ENCODE assay signal across 8 cellular contexts in the genomic region with DNA sequence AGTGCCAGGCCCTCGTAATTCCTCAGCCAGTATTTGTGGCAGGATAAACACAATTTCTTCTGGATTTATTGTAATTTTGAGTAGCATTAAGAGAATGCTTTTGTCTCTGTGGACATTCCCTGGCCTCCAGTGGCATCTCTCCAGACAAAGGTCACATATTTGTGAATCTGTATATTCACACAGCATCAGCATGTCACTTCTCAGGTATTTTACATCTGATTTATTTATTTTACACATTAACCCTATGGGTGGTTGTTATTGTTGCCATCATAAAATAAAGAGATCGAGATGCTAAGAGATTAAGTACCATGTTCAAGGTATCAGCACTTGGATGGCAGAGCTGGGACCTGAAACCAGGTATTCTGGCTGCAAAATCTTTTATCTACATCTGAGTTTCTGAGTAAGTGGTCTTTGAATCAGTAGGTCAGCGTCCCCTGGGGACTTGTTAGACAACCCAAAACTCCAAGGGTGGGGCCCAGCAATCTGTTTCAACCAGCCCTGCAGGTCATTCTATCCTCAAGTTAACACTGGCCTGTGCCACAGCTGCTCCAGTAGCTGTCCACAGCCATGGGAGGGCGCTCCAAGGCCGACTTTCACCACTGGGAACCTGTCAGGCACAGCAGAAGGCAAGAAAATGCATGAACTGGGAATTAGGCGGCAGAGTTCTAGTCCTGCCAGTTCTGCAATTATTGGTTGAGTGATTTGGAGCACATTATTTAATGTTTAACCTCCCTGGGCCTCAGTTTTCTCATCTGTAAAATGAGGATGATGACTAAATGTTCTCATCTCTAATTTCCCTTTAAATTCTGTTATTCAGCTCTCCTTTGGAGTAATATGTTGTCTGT. TPM values are rescaled to one million over a fixed set of nuclear protein-coding genes. Genes with fewer than 3 reads are reported as not detected.
A peak's percentile ranks its signal among the peaks of the same experiment; 100 is the strongest.
DNase-seq lines count a peak whose midpoint lies in the region; ATAC-seq and TF ChIP-seq lines count a peak whose summit lies in the region.

No MANE protein-coding gene starts in this region.

- H3K4me1 ChIP-seq in HUES48 (ENCODE audit: control insufficient read depth, insufficient read depth, low read length) (peaks cover 16% of the 10 kb centered on the region), Panc1 (ENCODE audit: control insufficient read depth, insufficient read depth, low read length) (peaks cover 9% of the 10 kb centered on the region; the same call in 1 of the 2 replicates), ovary (ENCODE audit: insufficient read depth) (no peaks in the 10 kb centered on the region), upper lobe of right lung (peaks cover 6% of the 10 kb centered on the region)

- H3K9me3 Mint-ChIP-seq in Calu3 (ENCODE audit: low read depth, unreplicated experiment), result peaks cover under 1% of the 10 kb centered on the region

- BruUV-seq in Calu3 (replicated peaks; lab: Mats Ljungman, UMichigan) (no TSS peak), Panc1 (replicated peaks; lab: Mats Ljungman, UMichigan) (no TSS peak)

- peaks cover 49% of the 10 kb centered on the region for H3K4me1 Mint-ChIP-seq in Calu3 (ENCODE audit: low read depth, unreplicated experiment)

- peak overlapping the region; percentile 59 for H3K4me3 ChIP-seq in HUES48 (ENCODE audit: low read depth, low read length)
- H3K4me3 ChIP-seq in Panc1 (ENCODE audit: low read depth in 2 of 2, low read length in 2 of 2), result peak overlapping the region in 1 of 2 experiments; percentile 39; a peak in 2 of 4 replicates
- no peak overlapping the region for H3K4me3 ChIP-seq in ovary
- H3K4me3 ChIP-seq in upper lobe of right lung, result no peak overlapping the region

- H3K9ac ChIP-seq in HUES48 (ENCODE audit: low read depth, low read length), result no peak overlapping the region

- no peaks in the 10 kb centered on the region for H3K36me3 ChIP-seq in HUES48 (ENCODE audit: control insufficient read depth, insufficient read depth, low read length)
- no peaks in the 10 kb centered on the region for H3K36me3 ChIP-seq in Panc1 (ENCODE audit: control insufficient read depth, insufficient read depth, low read length)
- H3K36me3 ChIP-seq in ovary, result no peaks in the 10 kb centered on the region
- no peaks in the 10 kb centered on the region for H3K36me3 ChIP-seq in upper lobe of right lung

- H3K27ac ChIP-seq in HUES48 (ENCODE audit: low read depth, low read length) (peak overlapping the region; percentile 93), Panc1 (ENCODE audit: low read length) (no peak overlapping the region; the same call in 1 of the 2 replicates), ovary (no peak overlapping the region), upper lobe of right lung (no peak overlapping the region)

- in situ Hi-C loops in Panc1 (cut with HindIII; ENCODE audit: low pct_unique_long_range_greater_than_20kb, low sequenced_read_pairs), result no loop called here

- TF ChIP-seq EP300 in ovary (IDR thresholded peaks at IDR 0.05), result no peak

- intact Hi-C loops in Calu3 (cut with micrococcal nuclease; ENCODE audit: unreplicated experiment), result loop anchor here (1.0 to 5.0 kb wide), 5 partner anchors 49 to 665 kb away; no protein-coding TSS in a partner anchor
- intact Hi-C loops in Panc1 (cut with micrococcal nuclease; ENCODE audit: unreplicated experiment), result loop anchor here (1.0 kb wide), 1 partner anchor 642 kb away; no protein-coding TSS in a partner anchor
- intact Hi-C loops in ovary (cut with DNase I), result no loop called here
- intact Hi-C loops in upper lobe of right lung (cut with DNase I), result no loop called here

- ATAC-seq in Panc1 (peak; percentile 94), upper lobe of right lung (peak; percentile 95), HG03097 (IDR thresholded peaks at IDR 0.05; ENCODE audit: low FRiP score, unreplicated experiment) (no peak)

- no peaks in the 10 kb centered on the region for H3K27me3 Mint-ChIP-seq in Calu3 (ENCODE audit: unreplicated experiment)

- TF ChIP-seq POLR2A in ovary (IDR thresholded peaks at IDR 0.05), result no peak

- DNase-seq in Calu3, result peak; percentile 93
- DNase-seq in Panc1 (ENCODE audit: low read depth, low spot score), result peak; percentile 74
- peak; percentile 88 to 89 for DNase-seq in activated T-cell treated with anti-CD3 and anti-CD28 coated beads, Interleukin-2, amount 50 U/mL, for 48 hours
- peak; percentile 75 for DNase-seq in fibroblast of the conjunctiva (ENCODE audit: low read depth)
- DNase-seq in ovary, result peak; percentile 54 to 79 (median 68)
- DNase-seq in upper lobe of right lung, result peak; percentile 92

- no peaks in the 10 kb centered on the region for H3K27me3 ChIP-seq in HUES48 (ENCODE audit: control insufficient read depth, insufficient read depth, low read length)
- H3K27me3 ChIP-seq in Panc1 (ENCODE audit: control insufficient read depth, insufficient read depth, low read length), result no peaks in the 10 kb centered on the region
- H3K27me3 ChIP-seq in ovary, result no peaks in the 10 kb centered on the region
- no peaks in the 10 kb centered on the region for H3K27me3 ChIP-seq in upper lobe of right lung

- CTCF ChIA-PET in Calu3 (lab: Charles Lee) (interaction anchor here (0.8 to 3.0 kb wide), 14 partner anchors 16 to 698 kb away, joined by 3 to 47 read pairs (median 4); no protein-coding TSS in a partner anchor), Panc1 (lab: Charles Lee) (interaction anchor here (0.6 to 1.4 kb wide), 3 partner anchors 30 to 521 kb away, joined by 3 to 8 read pairs (median 3); no protein-coding TSS in a partner anchor)

- H3K27ac Mint-ChIP-seq in Calu3 (ENCODE audit: unreplicated experiment), result peak overlapping the region; percentile 95

- peaks cover 32% of the 10 kb centered on the region for H3K36me3 Mint-ChIP-seq in Calu3 (ENCODE audit: insufficient read depth, unreplicated experiment)

- peak overlapping the region; percentile 72 for H3K4me3 Mint-ChIP-seq in Calu3 (ENCODE audit: low read depth, unreplicated experiment)

- POLR2A ChIA-PET in Panc1 (lab: Charles Lee), result no interaction called here

- TF ChIP-seq CTCF in Calu3 (IDR thresholded peaks at IDR 0.05; ENCODE audit: unreplicated experiment) (peak; percentile 91), Panc1 (IDR thresholded peaks at IDR 0.05) (peak; percentile 93), ovary (IDR thresholded peaks at IDR 0.05) (peak; percentile 13 to 52 (median 39)), upper lobe of right lung (IDR thresholded peaks at IDR 0.05) (peak; percentile 83)

- 52 to 55% (median 55%) methylated on average over 6 of the region's 6 CpGs for WGBS in ovary, 3 donors

- H3K9me3 ChIP-seq in HUES48 (ENCODE audit: control insufficient read depth, insufficient read depth, low read length) (no peaks in the 10 kb centered on the region), Panc1 (ENCODE audit: control insufficient read depth, insufficient read depth, low read depth, low read length) (no peaks in the 10 kb centered on the region; the same call in 1 of the 2 replicates), ovary (no peaks in the 10 kb centered on the region), upper lobe of right lung (no peaks in the 10 kb centered on the region)

RNA-seq across cellular contexts. Expression of a gene that starts 17.6 kb away (rescaled TPM):
- total RNA-seq in Calu3 (2022) (75.8 and 82.9 TPM in 2 replicates), Panc1 (2021; ENCODE audit: unreplicated experiment) (61.6 TPM), ovary (100 to 1,000 TPM in 2 of 7 donors, 10 to 100 TPM in 5; 50.5 to 185 (median 62.4) TPM), upper lobe of right lung (79.4 TPM)
- 51.7 TPM for polyA plus RNA-seq in Panc1 (2012; ENCODE audit: insufficient read length)
- polyA plus RNA-seq in ovary, result 100 to 1,000 TPM; 141 to 246 TPM

Comparison
In these comparisons a context has a peak if more than half of its experiments do, and no peak if none do; other contexts are left out.
1. CTCF ChIP-seq: peak in every context shown above with its lines; median percentile 93 in Panc1; 91 in Calu3; 83 in upper lobe of right lung; 39 in ovary.
2. intact Hi-C loops: an anchor here in Calu3 (1.0 to 5.0 kb wide) and Panc1 (1.0 kb wide); none called in ovary and upper lobe of right lung.